7 cellular contexts compared by ENCODE assay signal in the genomic region with DNA sequence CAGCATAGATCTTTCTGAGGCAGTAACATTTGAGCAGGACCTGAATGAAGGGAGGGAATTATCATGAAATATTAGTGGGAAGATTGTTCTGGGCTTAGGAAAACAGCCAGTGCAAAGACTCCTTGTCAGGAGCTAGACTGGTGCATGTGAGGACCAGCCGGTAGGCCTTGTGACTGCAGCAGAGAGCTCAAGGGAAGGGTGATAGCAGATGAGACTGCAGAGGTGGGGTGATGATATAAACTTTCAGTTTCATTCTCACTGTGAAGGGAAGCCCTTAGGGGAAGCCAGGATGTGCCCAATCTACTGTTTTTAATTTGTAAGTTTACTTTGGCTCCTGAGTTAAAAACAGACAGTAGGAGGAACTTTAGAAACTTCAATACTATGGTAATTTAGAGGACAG. TPM values are rescaled to one million over a fixed set of nuclear protein-coding genes. Genes with fewer than 3 reads are reported as not detected.
DNase-seq lines count a peak whose midpoint lies in the region; ATAC-seq lines count a peak whose summit lies in the region.

No MANE protein-coding gene starts in this region.

- no peaks in the 10 kb centered on the region for H3K9me3 Mint-ChIP-seq in effector memory CD8-positive, alpha-beta T cell

- ATAC-seq in GM19328 (IDR thresholded peaks at IDR 0.05; ENCODE audit: unreplicated experiment) (peak; percentile 93), HG03139 (IDR thresholded peaks at IDR 0.05; ENCODE audit: unreplicated experiment) (peak; percentile 98)
- peak; percentile 92 for ATAC-seq in effector memory CD8-positive, alpha-beta T cell (replicated peaks)

- peaks cover 16 to 33% of the 10 kb centered on the region in 2 donors for H3K4me1 Mint-ChIP-seq in effector memory CD8-positive, alpha-beta T cell (ENCODE audit: low read depth in 2 of 2)

- H3K27me3 Mint-ChIP-seq in effector memory CD8-positive, alpha-beta T cell = peaks cover 0 to under 1% of the 10 kb centered on the region in 2 donors

- peak; percentile 23 for DNase-seq in activated CD4-positive, CD25-positive, alpha-beta regulatory T cell treated with anti-CD3 and anti-CD28 coated beads, Interleukin-2, amount 50 U/mL, for 16 hours (ENCODE audit: low read depth, low spot score)
- DNase-seq in effector memory CD8-positive, alpha-beta T cell = peak; percentile 19 to 41 (median 28)
- DNase-seq in stimulated activated CD4-positive, alpha-beta T cell treated with anti-CD3 and anti-CD28 coated beads, Interleukin-15, amount 100 ng/mL, for 24 hours = peak; percentile 68
- no peak for DNase-seq in mesenteric fat pad (ENCODE audit: low spot score)
- DNase-seq in NCI-H1417 treated with DMSO at 0.1 percent for 48 hours (lab: John Stamatoyannopoulos, UW) = no peak

- H3K27ac Mint-ChIP-seq in effector memory CD8-positive, alpha-beta T cell = peak overlapping the region; percentile 88 to 94

- H3K36me3 Mint-ChIP-seq in effector memory CD8-positive, alpha-beta T cell (ENCODE audit: insufficient read depth) = no peaks in the 10 kb centered on the region

- H3K4me3 Mint-ChIP-seq in effector memory CD8-positive, alpha-beta T cell = peak overlapping the region; percentile 61 to 71

RNA-seq across cellular contexts. Expression of gene IL22, which starts 12.4 kb away (rescaled TPM):
- total RNA-seq in mesenteric fat pad = not detected

RNA-seq across cellular contexts. Expression of gene IL26, which starts 15.4 kb away (rescaled TPM):
- not detected for total RNA-seq in mesenteric fat pad

Comparison
In these comparisons a context has a peak if more than half of its experiments do, and no peak if none do; other contexts are left out.
1. DNase-seq: peak in activated CD4-positive, CD25-positive, alpha-beta regulatory T cell treated with anti-CD3 and anti-CD28 coated beads, Interleukin-2, amount 50 U/mL, for 16 hours (single experiment), effector memory CD8-positive, alpha-beta T cell (3 of 3) and stimulated activated CD4-positive, alpha-beta T cell treated with anti-CD3 and anti-CD28 coated beads, Interleukin-15, amount 100 ng/mL, for 24 hours (single experiment); none in mesenteric fat pad (single experiment) and NCI-H1417 treated with DMSO at 0.1 percent for 48 hours (single experiment).
2. Peak in every context shown above with its lines, with median percentiles within 50 percentile points of each other: ATAC-seq.